In genomic region chr6:111870751-111871064, GRCh38 we compare ENCODE assay signal across 11 cellular contexts. TPM values are rescaled to one million over a fixed set of nuclear protein-coding genes. Genes with fewer than 3 reads are reported as not detected.
A peak's percentile ranks its signal among the peaks of the same experiment; 100 is the strongest.
DNase-seq lines count a peak whose midpoint lies in the region; ATAC-seq and TF ChIP-seq lines count a peak whose summit lies in the region.
"Had no signal": no experiment of that assay in that cellular context is flagged by ENCODE, and none has a peak within 500 bp of the region (broad histone marks: within the 10 kb centered on the region; RNA-seq: fewer than 3 reads in every experiment).

No MANE protein-coding gene starts in this region.

- H3K27me3 ChIP-seq in iPS-20b (ENCODE audit: insufficient read depth, low read length) (no peaks in the 10 kb centered on the region; the same call in 1 of the 2 replicates), stomach (peaks cover 0 to 10% (median 0%) of the 10 kb centered on the region in 3 donors)

- intact Hi-C loops in activated CD4-positive, alpha-beta memory T cell treated with anti-CD3 and anti-CD28 coated beads for 36 hours (cut with micrococcal nuclease), result loop anchor here (1.0 to 2.0 kb wide), 7 partner anchors 27 to 123 kb away; no protein-coding TSS in a partner anchor
- intact Hi-C loops in stomach (cut with DNase I; ENCODE audit: low total_unique reads), result loop anchor here (10.0 kb wide), 2 partner anchors 124 to 146 kb away; no protein-coding TSS in a partner anchor

- ATAC-seq in activated T-cell treated with anti-CD3 and anti-CD28 coated beads, Interleukin-2, amount 50 U/mL, for 4 hours, result no peak
- ATAC-seq: HCT116 had no signal

- TF ChIP-seq EP300 in stomach (IDR thresholded peaks at IDR 0.05), result no peak

- no peak overlapping the region for H3K9ac ChIP-seq in iPS-20b (ENCODE audit: low read depth, low read length)
- H3K9ac ChIP-seq: parathyroid adenoma had no signal

- peaks cover 31% of the 10 kb centered on the region for H3K36me3 Mint-ChIP-seq in activated T-cell treated with anti-CD3 and anti-CD28 coated beads, Interleukin-2, amount 50 U/mL, for 4 hours (ENCODE audit: insufficient read depth)
- H3K36me3 Mint-ChIP-seq in activated CD4-positive, alpha-beta memory T cell treated with anti-CD3 and anti-CD28 coated beads for 36 hours, result peaks cover 37% of the 10 kb centered on the region

- POLR2A ChIA-PET in activated CD4-positive, alpha-beta memory T cell treated with anti-CD3 and anti-CD28 coated beads for 36 hours (lab: Charles Lee), result interaction anchor here (1.0 to 2.5 kb wide), 8 partner anchors 9 to 122 kb away, joined by 3 to 7 read pairs (median 4); no protein-coding TSS in a partner anchor

- no peaks in the 10 kb centered on the region for H3K27me3 Mint-ChIP-seq in activated T-cell treated with anti-CD3 and anti-CD28 coated beads, Interleukin-2, amount 50 U/mL, for 4 hours (ENCODE audit: low read depth)
- no peaks in the 10 kb centered on the region for H3K27me3 Mint-ChIP-seq in activated CD4-positive, alpha-beta memory T cell treated with anti-CD3 and anti-CD28 coated beads for 36 hours

- no peak for TF ChIP-seq CTCF in stomach (IDR thresholded peaks at IDR 0.05)

- H3K4me1 Mint-ChIP-seq in activated T-cell treated with anti-CD3 and anti-CD28 coated beads, Interleukin-2, amount 50 U/mL, for 4 hours (ENCODE audit: low read depth), result peaks cover 59% of the 10 kb centered on the region
- peaks cover 55% of the 10 kb centered on the region for H3K4me1 Mint-ChIP-seq in activated CD4-positive, alpha-beta memory T cell treated with anti-CD3 and anti-CD28 coated beads for 36 hours (ENCODE audit: low read depth)

- H3K36me3 ChIP-seq in iPS-20b (ENCODE audit: insufficient read depth, low read depth, low read length), result no peaks in the 10 kb centered on the region
- no peaks in the 10 kb centered on the region for H3K36me3 ChIP-seq in stomach

- peaks cover 28% of the 10 kb centered on the region; the same call in 1 of the 2 replicates for H3K4me1 ChIP-seq in iPS-20b (ENCODE audit: insufficient read depth, low read length)
- H3K4me1 ChIP-seq in stomach, result peaks cover 5 to 56% (median 39%) of the 10 kb centered on the region in 4 donors

- no peak for DNase-seq in activated T-cell treated with anti-CD3 and anti-CD28 coated beads, Interleukin-2, amount 50 U/mL, for 4 hours
- no peak for DNase-seq in activated T-cell treated with anti-CD3 and anti-CD28 coated beads, Interleukin-2, amount 50 U/mL, for 1 hour
- DNase-seq in activated CD4-positive, alpha-beta memory T cell treated with anti-CD3 and anti-CD28 coated beads for 36 hours, result no peak
- no peak for DNase-seq in stomach
- no peak for DNase-seq in stimulated activated CD4-positive, alpha-beta T cell treated with anti-CD3 and anti-CD28 coated beads, Interleukin-12 subunit alpha, Interleukin-12 subunit beta, amount 100 ng/mL, for 4 hours
- no peak for DNase-seq in cortex of kidney (lab: John Stamatoyannopoulos, UW)
- DNase-seq in D341Med (ENCODE audit: low spot score), result no peak

- peak overlapping the region; percentile 98 for H3K4me3 Mint-ChIP-seq in activated T-cell treated with anti-CD3 and anti-CD28 coated beads, Interleukin-2, amount 50 U/mL, for 4 hours
- H3K4me3 Mint-ChIP-seq in activated CD4-positive, alpha-beta memory T cell treated with anti-CD3 and anti-CD28 coated beads for 36 hours, result peak overlapping the region; percentile 98

- no peaks in the 10 kb centered on the region for H3K9me3 Mint-ChIP-seq in activated T-cell treated with anti-CD3 and anti-CD28 coated beads, Interleukin-2, amount 50 U/mL, for 4 hours
- no peaks in the 10 kb centered on the region for H3K9me3 Mint-ChIP-seq in activated CD4-positive, alpha-beta memory T cell treated with anti-CD3 and anti-CD28 coated beads for 36 hours

- CTCF ChIA-PET in activated CD4-positive, alpha-beta memory T cell treated with anti-CD3 and anti-CD28 coated beads for 36 hours (lab: Charles Lee), result interaction anchor here (1.0 to 2.0 kb wide), 11 partner anchors 9 to 173 kb away, joined by 3 to 9 read pairs (median 4); no protein-coding TSS in a partner anchor

- H3K27ac ChIP-seq in iPS-20b (ENCODE audit: low read length), result no peak overlapping the region
- peak overlapping the region in 4 of 5 donors; percentile 77 to 92 (median 88) for H3K27ac ChIP-seq in stomach
- H3K27ac ChIP-seq: C4-2B, parathyroid adenoma had no signal

- no peak for TF ChIP-seq POLR2A in stomach (IDR thresholded peaks at IDR 0.05)

- peak overlapping the region; percentile 96 for H3K27ac Mint-ChIP-seq in activated CD4-positive, alpha-beta memory T cell treated with anti-CD3 and anti-CD28 coated beads for 36 hours

- 13 to 33% (median 27%) methylated on average over 4 of the region's 4 CpGs for WGBS in stomach, 5 donors

- H3K4me3 ChIP-seq in iPS-20b (ENCODE audit: low read length) (peak overlapping the region; percentile 88; the same call in 1 of the 2 replicates), stomach (peak overlapping the region in 3 of 4 donors; percentile 68 to 81 (median 77))

- H3K9me3 ChIP-seq in iPS-20b (ENCODE audit: insufficient read depth, low read depth, low read length) (no peaks in the 10 kb centered on the region), stomach (peaks cover 0 to 6% (median 0%) of the 10 kb centered on the region in 4 donors)

RNA-seq across cellular contexts. Expression of gene FYN, which starts 2.5 kb away (rescaled TPM):
- total RNA-seq in activated T-cell treated with anti-CD3 and anti-CD28 coated beads, Interleukin-2, amount 50 U/mL, for 4 hours, result 100 to 1,000 TPM; 481 to 505 (median 485) TPM
- 100 to 1,000 TPM; 353 to 365 TPM for total RNA-seq in activated CD4-positive, alpha-beta memory T cell treated with anti-CD3 and anti-CD28 coated beads for 36 hours
- total RNA-seq in stomach, result 100 to 1,000 TPM in 2 of 5 donors, 10 to 100 TPM in 2, 1 to 10 TPM in 1; 8.4 to 146 (median 81.7) TPM
- 10 to 100 TPM; 15.8 to 22.7 (median 18.0) TPM for polyA plus RNA-seq in stomach
